1 cellular context compared by ENCODE assay signal in the genomic region with DNA sequence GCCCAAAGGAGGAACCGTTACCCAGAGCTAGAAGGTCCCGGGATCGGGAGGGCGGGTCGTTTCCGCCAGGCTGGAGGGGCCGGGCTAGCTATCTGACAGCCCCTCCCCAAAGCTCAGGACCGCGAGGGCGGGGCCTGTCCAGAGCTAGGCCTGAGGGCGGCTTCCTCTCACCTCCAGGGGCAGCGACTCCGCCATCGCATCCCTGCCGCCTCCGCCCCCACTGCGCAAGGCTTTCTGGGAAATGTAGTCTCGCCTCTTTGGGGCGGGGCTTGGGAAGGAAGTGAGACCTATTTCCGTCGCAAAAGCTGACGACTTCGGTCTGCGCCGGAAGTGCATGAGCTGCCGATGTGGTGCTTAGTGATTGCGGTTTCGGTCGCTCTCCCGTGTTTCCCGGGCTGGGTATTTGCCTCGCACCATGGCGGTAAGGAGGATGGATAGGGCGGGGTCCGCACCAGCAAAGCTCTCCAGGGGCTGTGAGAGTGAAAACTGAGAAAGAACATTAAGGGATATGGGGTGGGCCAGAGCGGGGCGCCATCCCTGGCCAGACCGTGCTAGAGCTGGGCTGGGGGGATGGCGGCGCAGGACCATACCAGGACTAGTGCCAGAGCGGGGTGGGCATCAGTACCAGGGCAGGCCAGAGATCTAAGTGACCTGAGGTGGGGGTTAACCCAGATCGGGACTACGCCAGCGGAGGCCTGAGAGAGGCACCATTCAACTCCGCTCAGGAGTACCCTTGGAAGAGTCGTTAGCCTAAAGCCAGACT.
TF ChIP-seq lines count a peak whose summit lies in the region.

A gene (plus strand): TSS at position 327 of the 763 bp plus-strand sequence. CDS start 89 bp downstream, at position 416.

TF ChIP-seq in HepG2, 621 proteins besides CTCF, POLR2A, EP300 and RAD21 (continued from another document and continues in another):
- TF ChIP-seq, protein P1, sequence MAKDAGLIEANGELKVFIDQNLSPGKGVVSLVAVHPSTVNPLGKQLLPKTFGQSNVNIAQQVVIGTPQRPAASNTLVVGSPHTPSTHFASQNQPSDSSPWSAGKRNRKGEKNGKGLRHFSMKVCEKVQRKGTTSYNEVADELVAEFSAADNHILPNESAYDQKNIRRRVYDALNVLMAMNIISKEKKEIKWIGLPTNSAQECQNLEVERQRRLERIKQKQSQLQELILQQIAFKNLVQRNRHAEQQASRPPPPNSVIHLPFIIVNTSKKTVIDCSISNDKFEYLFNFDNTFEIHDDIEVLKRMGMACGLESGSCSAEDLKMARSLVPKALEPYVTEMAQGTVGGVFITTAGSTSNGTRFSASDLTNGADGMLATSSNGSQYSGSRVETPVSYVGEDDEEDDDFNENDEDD (CRISPR knock-in tag; IDR thresholded peaks at IDR 0.05; ENCODE audit: borderline replicate concordance), result peak; percentile 51
- TF ChIP-seq NBN (conservative IDR thresholded peaks at IDR 0.05) (no peak), PHF21A (CRISPR knock-in tag; IDR thresholded peaks at IDR 0.05) (peak; percentile 75; the same call in 1 of the 2 replicates), SIX4 (CRISPR knock-in tag; IDR thresholded peaks at IDR 0.05) (peak; percentile 87), ZNF44 (CRISPR knock-in tag; IDR thresholded peaks at IDR 0.05) (no peak; the same call in 1 of the 2 replicates), HNRNPL (IDR thresholded peaks at IDR 0.05; ENCODE audit: low read depth, low read length) (peak; percentile 83), HNF4A (CRISPR knock-in tag; IDR thresholded peaks at IDR 0.05) (peak; percentile 21; the same call in 1 of the 2 replicates), NPAS2 (CRISPR knock-in tag; IDR thresholded peaks at IDR 0.05; ENCODE audit: borderline replicate concordance) (no peak), ZNF160 (CRISPR knock-in tag; IDR thresholded peaks at IDR 0.05) (peak; percentile 65; the same call in 1 of the 2 replicates), ISX (CRISPR knock-in tag; conservative IDR thresholded peaks at IDR 0.05) (no peak), ZBTB1 (CRISPR knock-in tag; IDR thresholded peaks at IDR 0.05; ENCODE audit: borderline replicate concordance) (no peak), ZNF225 (CRISPR knock-in tag; IDR thresholded peaks at IDR 0.05) (peak; percentile 94; the same call in 1 of the 2 replicates), MAZ (IDR thresholded peaks at IDR 0.05; ENCODE audit: borderline replicate concordance, low read depth, low read length) (peak; percentile 99), MAZ (CRISPR knock-in tag; IDR thresholded peaks at IDR 0.05; ENCODE audit: low read depth) (peak; percentile 85), ZBTB20 (CRISPR knock-in tag; IDR thresholded peaks at IDR 0.05; ENCODE audit: borderline replicate concordance, low read depth) (0 out of 2 replicates have a peak, but pooled peaks have one; percentile 57), RCOR2 (CRISPR knock-in tag; IDR thresholded peaks at IDR 0.05) (peak; percentile 65; the same call in 1 of the 2 replicates), NKX3-1 (CRISPR knock-in tag; IDR thresholded peaks at IDR 0.05) (peak; percentile 54; the same call in 1 of the 2 replicates), JDP2 (CRISPR knock-in tag; IDR thresholded peaks at IDR 0.05; ENCODE audit: borderline replicate concordance) (no peak), HIVEP1 (CRISPR knock-in tag; IDR thresholded peaks at IDR 0.05) (peak; percentile 14; the same call in 1 of the 2 replicates), STAT5B (CRISPR knock-in tag; IDR thresholded peaks at IDR 0.05) (0 out of 2 replicates have a peak, but pooled peaks have one; percentile 74)
- TF ChIP-seq, protein P2, sequence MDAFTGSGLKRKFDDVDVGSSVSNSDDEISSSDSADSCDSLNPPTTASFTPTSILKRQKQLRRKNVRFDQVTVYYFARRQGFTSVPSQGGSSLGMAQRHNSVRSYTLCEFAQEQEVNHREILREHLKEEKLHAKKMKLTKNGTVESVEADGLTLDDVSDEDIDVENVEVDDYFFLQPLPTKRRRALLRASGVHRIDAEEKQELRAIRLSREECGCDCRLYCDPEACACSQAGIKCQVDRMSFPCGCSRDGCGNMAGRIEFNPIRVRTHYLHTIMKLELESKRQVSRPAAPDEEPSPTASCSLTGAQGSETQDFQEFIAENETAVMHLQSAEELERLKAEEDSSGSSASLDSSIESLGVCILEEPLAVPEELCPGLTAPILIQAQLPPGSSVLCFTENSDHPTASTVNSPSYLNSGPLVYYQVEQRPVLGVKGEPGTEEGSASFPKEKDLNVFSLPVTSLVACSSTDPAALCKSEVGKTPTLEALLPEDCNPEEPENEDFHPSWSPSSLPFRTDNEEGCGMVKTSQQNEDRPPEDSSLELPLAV (CRISPR knock-in tag; conservative IDR thresholded peaks at IDR 0.05; ENCODE audit: low read depth), result no peak
- TF ChIP-seq, protein P3, sequence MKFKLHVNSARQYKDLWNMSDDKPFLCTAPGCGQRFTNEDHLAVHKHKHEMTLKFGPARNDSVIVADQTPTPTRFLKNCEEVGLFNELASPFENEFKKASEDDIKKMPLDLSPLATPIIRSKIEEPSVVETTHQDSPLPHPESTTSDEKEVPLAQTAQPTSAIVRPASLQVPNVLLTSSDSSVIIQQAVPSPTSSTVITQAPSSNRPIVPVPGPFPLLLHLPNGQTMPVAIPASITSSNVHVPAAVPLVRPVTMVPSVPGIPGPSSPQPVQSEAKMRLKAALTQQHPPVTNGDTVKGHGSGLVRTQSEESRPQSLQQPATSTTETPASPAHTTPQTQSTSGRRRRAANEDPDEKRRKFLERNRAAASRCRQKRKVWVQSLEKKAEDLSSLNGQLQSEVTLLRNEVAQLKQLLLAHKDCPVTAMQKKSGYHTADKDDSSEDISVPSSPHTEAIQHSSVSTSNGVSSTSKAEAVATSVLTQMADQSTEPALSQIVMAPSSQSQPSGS (CRISPR knock-in tag; IDR thresholded peaks at IDR 0.05), result peak; percentile 95
- TF ChIP-seq, protein P4, sequence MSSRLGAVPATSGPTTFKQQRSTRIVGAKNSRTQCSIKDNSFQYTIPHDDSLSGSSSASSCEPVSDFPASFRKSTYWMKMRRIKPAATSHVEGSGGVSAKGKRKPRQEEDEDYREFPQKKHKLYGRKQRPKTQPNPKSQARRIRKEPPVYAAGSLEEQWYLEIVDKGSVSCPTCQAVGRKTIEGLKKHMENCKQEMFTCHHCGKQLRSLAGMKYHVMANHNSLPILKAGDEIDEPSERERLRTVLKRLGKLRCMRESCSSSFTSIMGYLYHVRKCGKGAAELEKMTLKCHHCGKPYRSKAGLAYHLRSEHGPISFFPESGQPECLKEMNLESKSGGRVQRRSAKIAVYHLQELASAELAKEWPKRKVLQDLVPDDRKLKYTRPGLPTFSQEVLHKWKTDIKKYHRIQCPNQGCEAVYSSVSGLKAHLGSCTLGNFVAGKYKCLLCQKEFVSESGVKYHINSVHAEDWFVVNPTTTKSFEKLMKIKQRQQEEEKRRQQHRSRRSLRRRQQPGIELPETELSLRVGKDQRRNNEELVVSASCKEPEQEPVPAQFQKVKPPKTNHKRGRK (CRISPR knock-in tag; IDR thresholded peaks at IDR 0.05), result no peak
- TF ChIP-seq, protein P5, sequence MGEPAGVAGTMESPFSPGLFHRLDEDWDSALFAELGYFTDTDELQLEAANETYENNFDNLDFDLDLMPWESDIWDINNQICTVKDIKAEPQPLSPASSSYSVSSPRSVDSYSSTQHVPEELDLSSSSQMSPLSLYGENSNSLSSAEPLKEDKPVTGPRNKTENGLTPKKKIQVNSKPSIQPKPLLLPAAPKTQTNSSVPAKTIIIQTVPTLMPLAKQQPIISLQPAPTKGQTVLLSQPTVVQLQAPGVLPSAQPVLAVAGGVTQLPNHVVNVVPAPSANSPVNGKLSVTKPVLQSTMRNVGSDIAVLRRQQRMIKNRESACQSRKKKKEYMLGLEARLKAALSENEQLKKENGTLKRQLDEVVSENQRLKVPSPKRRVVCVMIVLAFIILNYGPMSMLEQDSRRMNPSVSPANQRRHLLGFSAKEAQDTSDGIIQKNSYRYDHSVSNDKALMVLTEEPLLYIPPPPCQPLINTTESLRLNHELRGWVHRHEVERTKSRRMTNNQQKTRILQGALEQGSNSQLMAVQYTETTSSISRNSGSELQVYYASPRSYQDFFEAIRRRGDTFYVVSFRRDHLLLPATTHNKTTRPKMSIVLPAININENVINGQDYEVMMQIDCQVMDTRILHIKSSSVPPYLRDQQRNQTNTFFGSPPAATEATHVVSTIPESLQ (CRISPR knock-in tag; conservative IDR thresholded peaks at IDR 0.05), result peak; percentile 76
- TF ChIP-seq, protein P6, sequence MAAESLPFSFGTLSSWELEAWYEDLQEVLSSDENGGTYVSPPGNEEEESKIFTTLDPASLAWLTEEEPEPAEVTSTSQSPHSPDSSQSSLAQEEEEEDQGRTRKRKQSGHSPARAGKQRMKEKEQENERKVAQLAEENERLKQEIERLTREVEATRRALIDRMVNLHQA (CRISPR knock-in tag; IDR thresholded peaks at IDR 0.05), result no peak
- TF ChIP-seq, protein P7, sequence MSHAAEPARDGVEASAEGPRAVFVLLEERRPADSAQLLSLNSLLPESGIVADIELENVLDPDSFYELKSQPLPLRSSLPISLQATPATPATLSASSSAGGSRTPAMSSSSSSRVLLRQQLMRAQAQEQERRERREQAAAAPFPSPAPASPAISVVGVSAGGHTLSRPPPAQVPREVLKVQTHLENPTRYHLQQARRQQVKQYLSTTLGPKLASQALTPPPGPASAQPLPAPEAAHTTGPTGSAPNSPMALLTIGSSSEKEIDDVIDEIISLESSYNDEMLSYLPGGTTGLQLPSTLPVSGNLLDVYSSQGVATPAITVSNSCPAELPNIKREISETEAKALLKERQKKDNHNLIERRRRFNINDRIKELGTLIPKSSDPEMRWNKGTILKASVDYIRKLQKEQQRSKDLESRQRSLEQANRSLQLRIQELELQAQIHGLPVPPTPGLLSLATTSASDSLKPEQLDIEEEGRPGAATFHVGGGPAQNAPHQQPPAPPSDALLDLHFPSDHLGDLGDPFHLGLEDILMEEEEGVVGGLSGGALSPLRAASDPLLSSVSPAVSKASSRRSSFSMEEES (CRISPR knock-in tag; IDR thresholded peaks at IDR 0.05), result no peak; the same call in 1 of the 2 replicates
- TF ChIP-seq, protein P8, sequence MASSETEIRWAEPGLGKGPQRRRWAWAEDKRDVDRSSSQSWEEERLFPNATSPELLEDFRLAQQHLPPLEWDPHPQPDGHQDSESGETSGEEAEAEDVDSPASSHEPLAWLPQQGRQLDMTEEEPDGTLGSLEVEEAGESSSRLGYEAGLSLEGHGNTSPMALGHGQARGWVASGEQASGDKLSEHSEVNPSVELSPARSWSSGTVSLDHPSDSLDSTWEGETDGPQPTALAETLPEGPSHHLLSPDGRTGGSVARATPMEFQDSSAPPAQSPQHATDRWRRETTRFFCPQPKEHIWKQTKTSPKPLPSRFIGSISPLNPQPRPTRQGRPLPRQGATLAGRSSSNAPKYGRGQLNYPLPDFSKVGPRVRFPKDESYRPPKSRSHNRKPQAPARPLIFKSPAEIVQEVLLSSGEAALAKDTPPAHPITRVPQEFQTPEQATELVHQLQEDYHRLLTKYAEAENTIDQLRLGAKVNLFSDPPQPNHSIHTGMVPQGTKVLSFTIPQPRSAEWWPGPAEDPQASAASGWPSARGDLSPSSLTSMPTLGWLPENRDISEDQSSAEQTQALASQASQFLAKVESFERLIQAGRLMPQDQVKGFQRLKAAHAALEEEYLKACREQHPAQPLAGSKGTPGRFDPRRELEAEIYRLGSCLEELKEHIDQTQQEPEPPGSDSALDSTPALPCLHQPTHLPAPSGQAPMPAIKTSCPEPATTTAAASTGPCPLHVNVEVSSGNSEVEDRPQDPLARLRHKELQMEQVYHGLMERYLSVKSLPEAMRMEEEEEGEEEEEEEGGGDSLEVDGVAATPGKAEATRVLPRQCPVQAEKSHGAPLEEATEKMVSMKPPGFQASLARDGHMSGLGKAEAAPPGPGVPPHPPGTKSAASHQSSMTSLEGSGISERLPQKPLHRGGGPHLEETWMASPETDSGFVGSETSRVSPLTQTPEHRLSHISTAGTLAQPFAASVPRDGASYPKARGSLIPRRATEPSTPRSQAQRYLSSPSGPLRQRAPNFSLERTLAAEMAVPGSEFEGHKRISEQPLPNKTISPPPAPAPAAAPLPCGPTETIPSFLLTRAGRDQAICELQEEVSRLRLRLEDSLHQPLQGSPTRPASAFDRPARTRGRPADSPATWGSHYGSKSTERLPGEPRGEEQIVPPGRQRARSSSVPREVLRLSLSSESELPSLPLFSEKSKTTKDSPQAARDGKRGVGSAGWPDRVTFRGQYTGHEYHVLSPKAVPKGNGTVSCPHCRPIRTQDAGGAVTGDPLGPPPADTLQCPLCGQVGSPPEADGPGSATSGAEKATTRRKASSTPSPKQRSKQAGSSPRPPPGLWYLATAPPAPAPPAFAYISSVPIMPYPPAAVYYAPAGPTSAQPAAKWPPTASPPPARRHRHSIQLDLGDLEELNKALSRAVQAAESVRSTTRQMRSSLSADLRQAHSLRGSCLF (CRISPR knock-in tag; IDR thresholded peaks at IDR 0.05; ENCODE audit: borderline replicate concordance), result 0 out of 2 replicates have a peak, but pooled peaks have one; percentile 64
- TF ChIP-seq, protein P9, sequence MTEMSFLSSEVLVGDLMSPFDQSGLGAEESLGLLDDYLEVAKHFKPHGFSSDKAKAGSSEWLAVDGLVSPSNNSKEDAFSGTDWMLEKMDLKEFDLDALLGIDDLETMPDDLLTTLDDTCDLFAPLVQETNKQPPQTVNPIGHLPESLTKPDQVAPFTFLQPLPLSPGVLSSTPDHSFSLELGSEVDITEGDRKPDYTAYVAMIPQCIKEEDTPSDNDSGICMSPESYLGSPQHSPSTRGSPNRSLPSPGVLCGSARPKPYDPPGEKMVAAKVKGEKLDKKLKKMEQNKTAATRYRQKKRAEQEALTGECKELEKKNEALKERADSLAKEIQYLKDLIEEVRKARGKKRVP (CRISPR knock-in tag; IDR thresholded peaks at IDR 0.05), result peak in 1 of 2 experiments; percentile 75; a peak in 1 of 4 replicates
